ENCODE assay signal across 27 cellular contexts in genomic region chr21:17915976-17916375, GRCh38.
"Had no signal": no experiment of that assay in that cellular context is flagged by ENCODE, and none has a peak within 500 bp of the region (broad histone marks: within the 10 kb centered on the region; RNA-seq: fewer than 3 reads in every experiment).

No MANE protein-coding gene starts in this region.

- H3K27ac Mint-ChIP-seq: activated CD8-positive, alpha-beta T cell treated with anti-CD3 and anti-CD28 coated beads, Interleukin-2, amount 10 ng/mL, durations not matched to agents 7 days and 5 days; activated naive CD4-positive, alpha-beta T cell treated with anti-CD3 and anti-CD28 coated beads, Interleukin-2, amount 50 U/mL, for 24 hours; activated T-cell treated with anti-CD3 and anti-CD28 coated beads, Interleukin-2, amount 50 U/mL, for 24 hours; activated T-helper 1 cell treated with anti-CD3 and anti-CD28 coated beads, Interleukin-12 subunit alpha, Interleukin-12 subunit beta, Interleukin-2, Interleukin-4 antibody, amounts not matched to agents 30 ng/mL and 10 ng/mL and 1 ng/mL, durations not matched to agents 14 hours and 24 hours and 36 hours had no signal

- H3K4me3 Mint-ChIP-seq: activated CD8-positive, alpha-beta T cell treated with anti-CD3 and anti-CD28 coated beads, Interleukin-2, amount 10 ng/mL, durations not matched to agents 7 days and 5 days; activated naive CD4-positive, alpha-beta T cell treated with anti-CD3 and anti-CD28 coated beads, Interleukin-2, amount 50 U/mL, for 24 hours; activated T-cell treated with anti-CD3 and anti-CD28 coated beads, Interleukin-2, amount 50 U/mL, for 24 hours; activated T-helper 1 cell treated with anti-CD3 and anti-CD28 coated beads, Interleukin-12 subunit alpha, Interleukin-12 subunit beta, Interleukin-2, Interleukin-4 antibody, amounts not matched to agents 30 ng/mL and 10 ng/mL and 1 ng/mL, durations not matched to agents 14 hours and 24 hours and 36 hours had no signal

- H3K4me2 ChIP-seq: SK-N-SH had no signal

- H3K27me3 ChIP-seq: SJCRH30 had no signal

- H3K27ac ChIP-seq: RWPE1, SJCRH30, VCaP had no signal

- H3K9me3 ChIP-seq: SK-N-SH had no signal

- H3K4me3 ChIP-seq: SJCRH30 had no signal

- H3K4me1 Mint-ChIP-seq: activated naive CD4-positive, alpha-beta T cell treated with anti-CD3 and anti-CD28 coated beads, Interleukin-2, amount 50 U/mL, for 24 hours had no signal

- FAIRE-seq: bronchial epithelial cell had no signal

- H3K36me3 ChIP-seq: SJCRH30 had no signal

- H3K9ac ChIP-seq: SK-N-SH had no signal

- DNase-seq: activated CD4-positive, alpha-beta T cell treated with anti-CD3 and anti-CD28 coated beads for 48 hours; activated CD4-positive, alpha-beta T cell treated with anti-CD3 and anti-CD28 coated beads, Interleukin-2, amount 50 U/mL, for 4 hours; activated CD8-positive, alpha-beta memory T cell treated with anti-CD3 and anti-CD28 coated beads, Interleukin-2, amount 50 U/mL, for 48 hours; activated CD8-positive, alpha-beta T cell treated with anti-CD3 and anti-CD28 coated beads, Interleukin-2, amount 10 ng/mL, durations not matched to agents 7 days and 5 days; activated effector memory CD4-positive, alpha-beta T cell treated with Interleukin-2 at 50 U/mL for 16 hours; activated naive CD4-positive, alpha-beta T cell; activated T-cell treated with anti-CD3 and anti-CD28 coated beads, Interleukin-2, amount 50 U/mL, for 24 hours; aorta; central memory CD4-positive, alpha-beta T cell; KBM-7; NCI-H1048; NCI-H146; NCI-H187 treated with DMSO at 0.1 percent for 48 hours; NCI-H2081 treated with DMSO at 0.1 percent for 48 hours; NCI-H226; NCI-H510A; NCI-H748 treated with DMSO at 0.1 percent for 48 hours; OCI-M1; Right ventricle myocardium superior; SK-N-SH; T-helper 1 cell had no signal

- H3K4me1 ChIP-seq: SJCRH30 had no signal
